22 cellular contexts compared by ENCODE assay signal in genomic region chr17:67150826-67151225, GRCh38.
"Had no signal": no experiment of that assay in that cellular context is flagged by ENCODE, and none has a peak within 500 bp of the region (broad histone marks: within the 10 kb centered on the region; RNA-seq: fewer than 3 reads in every experiment).

No MANE protein-coding gene starts in this region.

- H3K9me3 ChIP-seq: breast epithelium, gastrocnemius medialis, lower lobe of right lung, psoas muscle, right lobe of liver, stomach had no signal

- H3K4me1 ChIP-seq: breast epithelium, gastrocnemius medialis, lower lobe of right lung, psoas muscle, right lobe of liver, stomach had no signal

- H3K27ac Mint-ChIP-seq: activated naive CD4-positive, alpha-beta T cell treated with anti-CD3 and anti-CD28 coated beads, Interleukin-2, amount 10 ng/mL, durations not matched to agents 7 days and 5 days; activated naive CD8-positive, alpha-beta T cell treated with anti-CD3 and anti-CD28 coated beads, Interleukin-2, amount 50 U/mL, for 24 hours; nephron; stimulated activated effector memory CD8-positive, alpha-beta T cell treated with anti-CD3 and anti-CD28 coated beads, Interleukin-12 subunit alpha, Interleukin-12 subunit beta, amount 100 ng/mL, for 72 hours; T-helper 1 cell treated with Interleukin-12 subunit alpha and Interleukin-12 subunit beta and Interleukin-4 antibody, amounts not matched to agents 30 μg/mL and 1 μg/mL, for 36 hours had no signal

- H3K4me3 ChIP-seq: breast epithelium, gastrocnemius medialis, lower lobe of right lung, psoas muscle, right lobe of liver, stomach had no signal

- H3K27ac ChIP-seq: breast epithelium, gastrocnemius medialis, lower lobe of right lung, psoas muscle, right lobe of liver, stomach had no signal

- ATAC-seq: activated naive CD8-positive, alpha-beta T cell treated with anti-CD3 and anti-CD28 coated beads, Interleukin-2, amount 50 U/mL, for 24 hours; activated T-cell treated with anti-CD3 and anti-CD28 coated beads, Interleukin-2, amount 50 U/mL, for 4 hours; esophagus mucosa; gastrocnemius medialis; lower lobe of right lung; psoas muscle; stimulated activated effector memory CD8-positive, alpha-beta T cell treated with anti-CD3 and anti-CD28 coated beads, Interleukin-12 subunit alpha, Interleukin-12 subunit beta, amount 100 ng/mL, for 72 hours had no signal

- H3K27me3 ChIP-seq: breast epithelium, gastrocnemius medialis, right lobe of liver, stomach had no signal

- H3K27me3 Mint-ChIP-seq: activated naive CD4-positive, alpha-beta T cell treated with anti-CD3 and anti-CD28 coated beads, Interleukin-2, amount 10 ng/mL, durations not matched to agents 7 days and 5 days; activated naive CD8-positive, alpha-beta T cell treated with anti-CD3 and anti-CD28 coated beads, Interleukin-2, amount 50 U/mL, for 24 hours had no signal

- H3K4me1 Mint-ChIP-seq: activated naive CD4-positive, alpha-beta T cell treated with anti-CD3 and anti-CD28 coated beads, Interleukin-2, amount 10 ng/mL, durations not matched to agents 7 days and 5 days; nephron had no signal

- H3K9me3 Mint-ChIP-seq: activated naive CD4-positive, alpha-beta T cell treated with anti-CD3 and anti-CD28 coated beads, Interleukin-2, amount 10 ng/mL, durations not matched to agents 7 days and 5 days; activated naive CD8-positive, alpha-beta T cell treated with anti-CD3 and anti-CD28 coated beads, Interleukin-2, amount 50 U/mL, for 24 hours; activated T-cell treated with anti-CD3 and anti-CD28 coated beads, Interleukin-2, amount 50 U/mL, for 4 hours; nephron; stimulated activated effector memory CD8-positive, alpha-beta T cell treated with anti-CD3 and anti-CD28 coated beads, Interleukin-12 subunit alpha, Interleukin-12 subunit beta, amount 100 ng/mL, for 72 hours; T-helper 1 cell treated with Interleukin-12 subunit alpha and Interleukin-12 subunit beta and Interleukin-4 antibody, amounts not matched to agents 30 μg/mL and 1 μg/mL, for 36 hours had no signal

- H3K4me3 Mint-ChIP-seq: activated naive CD4-positive, alpha-beta T cell treated with anti-CD3 and anti-CD28 coated beads, Interleukin-2, amount 10 ng/mL, durations not matched to agents 7 days and 5 days; activated naive CD8-positive, alpha-beta T cell treated with anti-CD3 and anti-CD28 coated beads, Interleukin-2, amount 50 U/mL, for 24 hours; activated T-cell treated with anti-CD3 and anti-CD28 coated beads, Interleukin-2, amount 50 U/mL, for 4 hours; nephron; stimulated activated effector memory CD8-positive, alpha-beta T cell treated with anti-CD3 and anti-CD28 coated beads, Interleukin-12 subunit alpha, Interleukin-12 subunit beta, amount 100 ng/mL, for 72 hours; T-helper 1 cell treated with Interleukin-12 subunit alpha and Interleukin-12 subunit beta and Interleukin-4 antibody, amounts not matched to agents 30 μg/mL and 1 μg/mL, for 36 hours had no signal

- DNase-seq: activated CD4-positive, alpha-beta T cell treated with anti-CD3 and anti-CD28 coated beads, Interleukin-2, amount 50 U/mL, for 1 hour; activated CD8-positive, alpha-beta memory T cell treated with anti-CD3 and anti-CD28 coated beads, Interleukin-2, amount 50 U/mL, for 4 hours; activated effector memory CD4-positive, alpha-beta T cell treated with Interleukin-2 at 50 U/mL for 16 hours; activated naive CD4-positive, alpha-beta T cell treated with anti-CD3 and anti-CD28 coated beads, Interleukin-2, amount 10 ng/mL, durations not matched to agents 7 days and 5 days; activated naive CD8-positive, alpha-beta T cell treated with anti-CD3 and anti-CD28 coated beads, Interleukin-2, amount 50 U/mL, for 24 hours; activated T-cell treated with anti-CD3 and anti-CD28 coated beads, Interleukin-2, amount 50 U/mL, for 4 hours; aorta; effector CD4-positive, alpha-beta T cell; gastrocnemius medialis; head of caudate nucleus; lower lobe of right lung; occipital lobe; psoas muscle; right lobe of liver; stimulated activated CD4-positive, alpha-beta T cell treated with anti-CD3 and anti-CD28 coated beads, Interleukin-4, amount 100 ng/mL, for 24 hours; stomach; trophoblast cell had no signal
